18 cellular contexts compared by ENCODE assay signal in the genomic region with DNA sequence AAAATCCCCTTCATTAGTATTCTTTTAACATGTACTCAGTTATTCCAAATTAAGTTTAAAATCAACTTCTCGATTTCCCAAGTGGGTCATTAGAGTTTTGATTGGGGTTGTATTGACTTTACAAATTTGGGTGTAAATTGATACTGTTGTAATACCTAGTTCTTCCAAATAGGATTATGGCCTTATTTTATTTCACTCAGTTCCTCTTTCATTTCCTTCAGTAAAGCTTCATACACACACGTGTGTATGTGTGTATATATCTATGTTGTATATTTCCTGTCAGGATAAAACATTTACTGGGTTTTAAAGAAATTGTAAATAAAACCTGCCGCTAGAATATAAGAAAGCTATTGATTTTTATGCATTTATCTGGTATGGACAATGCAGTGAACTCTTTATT.
"Had no signal": no experiment of that assay in that cellular context is flagged by ENCODE, and none has a peak within 500 bp of the region (broad histone marks: within the 10 kb centered on the region; RNA-seq: fewer than 3 reads in every experiment).

No MANE protein-coding gene starts in this region.

- H3K27ac ChIP-seq: heart left ventricle, spleen, stomach, thoracic aorta, transverse colon had no signal

- H3K4me3 Mint-ChIP-seq: natural killer cell; neural crest cell; stimulated activated naive B cell treated with anti-CD40 and anti-IgM and Interleukin-4, amounts not matched to agents 10 μg/mL and 1 μg/mL and 100 μg/mL, for 72 hours had no signal

- H3K9me3 ChIP-seq: heart left ventricle, mucosa of descending colon, spleen, stomach, thoracic aorta, transverse colon had no signal

- H3K4me1 ChIP-seq: heart left ventricle, stomach had no signal

- H3K27me3 Mint-ChIP-seq: stimulated activated naive B cell treated with anti-CD40 and anti-IgM and Interleukin-4, amounts not matched to agents 10 μg/mL and 1 μg/mL and 100 μg/mL, for 72 hours had no signal

- ATAC-seq: esophagus mucosa, heart left ventricle, mucosa of descending colon, natural killer cell, sciatic nerve had no signal

- H3K4me3 ChIP-seq: heart left ventricle, mucosa of descending colon, spleen, stomach, thoracic aorta, transverse colon had no signal

- H3K27ac Mint-ChIP-seq: natural killer cell; stimulated activated naive B cell treated with anti-CD40 and anti-IgM and Interleukin-4, amounts not matched to agents 10 μg/mL and 1 μg/mL and 100 μg/mL, for 72 hours had no signal

- DNase-seq: effector memory CD4-positive, alpha-beta T cell; heart left ventricle; hippocampal formation; mucosa of descending colon; natural killer cell; posterior cingulate gyrus; spleen; stimulated activated CD4-positive, alpha-beta T cell treated with anti-CD3 and anti-CD28 coated beads, Interleukin-15, amount 100 ng/mL, for 24 hours; stimulated activated CD4-positive, alpha-beta T cell treated with anti-CD3 and anti-CD28 coated beads, Interleukin-1b, Interleukin-23, amount 100 ng/mL, for 48 hours; stimulated activated CD4-positive, alpha-beta T cell treated with anti-CD3 and anti-CD28 coated beads, Interleukin-4, amount 100 ng/mL, for 24 hours; stimulated activated naive B cell treated with anti-CD40 and anti-IgM and Interleukin-4, amounts not matched to agents 10 μg/mL and 1 μg/mL and 100 μg/mL, for 72 hours; stomach; substantia nigra; transverse colon had no signal

- H3K9me3 Mint-ChIP-seq: natural killer cell; neural crest cell; stimulated activated naive B cell treated with anti-CD40 and anti-IgM and Interleukin-4, amounts not matched to agents 10 μg/mL and 1 μg/mL and 100 μg/mL, for 72 hours had no signal

- H3K27me3 ChIP-seq: heart left ventricle, spleen, stomach, transverse colon had no signal

- H3K4me1 Mint-ChIP-seq: natural killer cell, neural crest cell had no signal
